Comparison of ENCODE assay signal across 35 cellular contexts in the genomic region with DNA sequence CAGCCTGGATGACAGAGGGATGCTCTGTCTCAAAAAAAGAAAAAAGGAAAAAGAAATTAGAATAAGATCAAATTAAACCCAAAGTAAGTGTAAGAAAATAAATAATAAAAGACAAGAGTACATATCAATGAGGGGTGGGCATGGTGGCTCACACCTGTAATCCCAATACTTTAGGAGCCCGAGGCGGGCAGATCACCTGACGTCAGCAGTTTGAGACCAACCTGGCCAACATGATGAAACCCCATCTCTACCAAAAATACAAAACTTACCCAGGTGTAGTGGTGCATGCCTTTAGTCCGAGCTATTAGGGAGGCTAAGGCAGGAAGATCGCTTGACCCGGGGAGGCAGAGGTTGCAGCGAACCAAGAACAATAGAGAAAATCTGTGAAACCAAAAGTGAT.
"Had no signal": no experiment of that assay in that cellular context is flagged by ENCODE, and none has a peak within 500 bp of the region (broad histone marks: within the 10 kb centered on the region; RNA-seq: fewer than 3 reads in every experiment).

No MANE protein-coding gene starts in this region.

- H3K4me3 ChIP-seq: esophagus muscularis mucosa, gastrocnemius medialis had no signal

- H3K9me3 ChIP-seq: esophagus muscularis mucosa, gastrocnemius medialis had no signal

- H3K27me3 Mint-ChIP-seq: activated B cell treated with CpG ODN at 0.5 μM for 24 hours; activated CD8-positive, alpha-beta T cell treated with anti-CD3 and anti-CD28 coated beads for 36 hours; activated naive CD8-positive, alpha-beta T cell; activated T-helper 17 cell treated with anti-CD3 and anti-CD28 coated beads, Interleukin-2, amount 50 U/mL, for 72 hours; central memory CD8-positive, alpha-beta T cell; effector memory CD8-positive, alpha-beta T cell; T-helper 17 cell had no signal

- H3K4me3 Mint-ChIP-seq: activated B cell treated with CpG ODN at 0.5 μM for 24 hours; activated CD8-positive, alpha-beta T cell treated with anti-CD3 and anti-CD28 coated beads for 36 hours; activated naive CD8-positive, alpha-beta T cell; activated T-cell treated with anti-CD3 and anti-CD28 coated beads, Interleukin-2, amount 50 U/mL, for 4 hours; activated T-helper 17 cell treated with anti-CD3 and anti-CD28 coated beads, Interleukin-2, amount 50 U/mL, for 72 hours; central memory CD8-positive, alpha-beta T cell; effector memory CD8-positive, alpha-beta T cell; T-helper 17 cell; T-helper 2 cell treated with Interferon-gamma antibody and Interleukin-4, amounts not matched to agents 5 μg/mL and 100 μg/mL, for 36 hours had no signal

- H3K4me1 Mint-ChIP-seq: activated B cell treated with CpG ODN at 0.5 μM for 24 hours; activated T-helper 17 cell treated with anti-CD3 and anti-CD28 coated beads, Interleukin-2, amount 50 U/mL, for 72 hours; central memory CD8-positive, alpha-beta T cell; T-helper 17 cell had no signal

- H3K27me3 ChIP-seq: brain microvascular endothelial cell, esophagus muscularis mucosa, foreskin keratinocyte, gastrocnemius medialis had no signal

- H3K36me3 ChIP-seq: brain microvascular endothelial cell, esophagus muscularis mucosa, gastrocnemius medialis, WERI-Rb-1 had no signal

- H3K27ac ChIP-seq: brain microvascular endothelial cell, esophagus muscularis mucosa, foreskin keratinocyte, gastrocnemius medialis, WERI-Rb-1 had no signal

- H3K36me3 Mint-ChIP-seq: activated naive CD8-positive, alpha-beta T cell had no signal

- H3K27ac Mint-ChIP-seq: activated B cell treated with CpG ODN at 0.5 μM for 24 hours; activated CD8-positive, alpha-beta T cell treated with anti-CD3 and anti-CD28 coated beads for 36 hours; activated naive CD8-positive, alpha-beta T cell; activated T-helper 17 cell treated with anti-CD3 and anti-CD28 coated beads, Interleukin-2, amount 50 U/mL, for 72 hours; effector memory CD8-positive, alpha-beta T cell; T-helper 17 cell; T-helper 2 cell treated with Interferon-gamma antibody and Interleukin-4, amounts not matched to agents 5 μg/mL and 100 μg/mL, for 36 hours had no signal

- H3K9me3 Mint-ChIP-seq: activated B cell treated with CpG ODN at 0.5 μM for 24 hours; activated CD8-positive, alpha-beta T cell treated with anti-CD3 and anti-CD28 coated beads for 36 hours; activated T-cell treated with anti-CD3 and anti-CD28 coated beads, Interleukin-2, amount 50 U/mL, for 4 hours; activated T-helper 17 cell treated with anti-CD3 and anti-CD28 coated beads, Interleukin-2, amount 50 U/mL, for 72 hours; central memory CD8-positive, alpha-beta T cell; effector memory CD8-positive, alpha-beta T cell; T-helper 2 cell treated with Interferon-gamma antibody and Interleukin-4, amounts not matched to agents 5 μg/mL and 100 μg/mL, for 36 hours had no signal

- H3K4me1 ChIP-seq: esophagus muscularis mucosa, foreskin keratinocyte, gastrocnemius medialis had no signal

- DNase-seq: activated B cell treated with CpG ODN at 0.5 μM for 24 hours; activated CD4-positive, alpha-beta T cell treated with anti-CD3 and anti-CD28 coated beads for 48 hours; activated CD4-positive, alpha-beta T cell treated with anti-CD3 and anti-CD28 coated beads, Interleukin-2, amount 50 U/mL, for 1 hour; activated CD4-positive, alpha-beta T cell treated with anti-CD3 and anti-CD28 coated beads, Interleukin-2, amount 50 U/mL, for 48 hours; activated CD8-positive, alpha-beta memory T cell treated with anti-CD3 and anti-CD28 coated beads for 24 hours; activated CD8-positive, alpha-beta T cell treated with anti-CD3 and anti-CD28 coated beads for 36 hours; activated effector memory CD4-positive, alpha-beta T cell treated with Interleukin-2 at 50 U/mL for 16 hours; activated gamma-delta T cell treated with Interleukin-2 at 50 U/mL for 16 hours; activated naive CD4-positive, alpha-beta T cell treated with anti-CD3 and anti-CD28 coated beads, Interleukin-2, amount 50 U/mL, for 16 hours; activated naive CD4-positive, alpha-beta T cell treated with Interleukin-2 at 50 U/mL for 16 hours; activated T-cell treated with anti-CD3 and anti-CD28 coated beads, Interleukin-2, amount 50 U/mL, for 4 hours; amniotic stem cell; anterior cingulate cortex; brain microvascular endothelial cell; cortex of kidney; dermis blood vessel endothelial cell; effector CD4-positive, alpha-beta T cell; effector memory CD8-positive, alpha-beta T cell; erythroblast; foreskin keratinocyte; gastrocnemius medialis; glutamatergic neuron; T-helper 1 cell; T-helper 17 cell; T1000; WERI-Rb-1 had no signal

- ATAC-seq: activated CD4-positive, CD25-positive, alpha-beta regulatory T cell treated with anti-CD3 and anti-CD28 coated beads, Interleukin-2, amount 50 U/mL, for 24 hours; activated CD8-positive, alpha-beta T cell treated with anti-CD3 and anti-CD28 coated beads for 36 hours; activated T-cell treated with anti-CD3 and anti-CD28 coated beads, Interleukin-2, amount 50 U/mL, for 4 hours; activated T-helper 17 cell treated with anti-CD3 and anti-CD28 coated beads, Interleukin-2, amount 50 U/mL, for 72 hours; effector memory CD8-positive, alpha-beta T cell; foreskin keratinocyte; gastrocnemius medialis; T-helper 17 cell had no signal

- FAIRE-seq: astrocyte, bronchial epithelial cell, colon had no signal
